ENCODE assay signal across 12 cellular contexts in the genomic region with DNA sequence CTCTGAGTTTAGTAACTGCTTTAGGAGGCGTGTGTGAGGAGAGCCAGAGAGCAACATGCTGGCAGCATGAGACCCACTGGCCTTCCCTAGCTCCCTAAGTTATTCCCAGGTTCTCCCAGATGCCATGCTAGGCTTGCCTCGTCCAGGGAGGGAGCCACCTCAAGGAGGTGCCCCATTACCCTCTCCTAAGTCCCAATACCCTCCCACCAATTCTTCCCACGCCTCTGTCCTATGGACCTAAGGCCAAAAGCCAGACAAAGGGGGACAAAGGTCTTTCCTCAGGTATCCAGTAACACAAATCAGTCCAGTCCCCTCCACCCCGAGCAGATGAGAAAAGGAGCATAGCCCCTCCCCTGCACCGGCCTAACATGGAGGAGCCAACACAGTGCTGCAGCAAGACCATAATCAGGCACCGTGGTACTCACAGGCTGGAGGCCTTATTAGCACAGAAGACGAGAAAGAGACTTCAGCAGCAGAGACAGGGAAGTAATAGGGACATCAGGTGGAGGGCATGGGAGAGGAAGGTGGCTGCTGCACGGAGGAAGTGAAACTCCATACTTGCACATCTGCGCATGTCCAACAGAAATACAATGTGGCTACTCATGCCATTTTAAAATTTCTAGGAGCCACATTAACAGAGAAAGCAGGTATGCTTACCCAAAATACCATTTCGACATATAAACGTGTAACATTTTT. TPM values are rescaled to one million over a fixed set of nuclear protein-coding genes. Genes with fewer than 3 reads are reported as not detected.
A peak's percentile ranks its signal among the peaks of the same experiment; 100 is the strongest.
DNase-seq lines count a peak whose midpoint lies in the region; ATAC-seq lines count a peak whose summit lies in the region.
"Had no signal": no experiment of that assay in that cellular context is flagged by ENCODE, and none has a peak within 500 bp of the region (broad histone marks: within the 10 kb centered on the region; RNA-seq: fewer than 3 reads in every experiment).

No MANE protein-coding gene starts in this region.

- DNase-seq in activated T-cell treated with anti-CD3 and anti-CD28 coated beads, Interleukin-2, amount 50 U/mL, for 4 hours, result no peak
- no peak for DNase-seq in activated T-cell treated with anti-CD3 and anti-CD28 coated beads, Interleukin-2, amount 50 U/mL, for 1 hour
- DNase-seq in activated naive CD8-positive, alpha-beta T cell treated with anti-CD3 and anti-CD28 coated beads for 36 hours, result no peak
- peak; percentile 56 for DNase-seq in stimulated activated naive B cell treated with anti-CD40 and anti-IgM and Interleukin-4, amounts not matched to agents 10 μg/mL and 1 μg/mL and 100 μg/mL, for 72 hours
- no peak for DNase-seq in DMS114 treated with DMSO at 0.1 percent for 48 hours (lab: John Stamatoyannopoulos, UW; ENCODE audit: unreplicated experiment)
- DNase-seq in cerebellar nuclear complex (lab: John Stamatoyannopoulos, UW), result no peak
- DNase-seq: amygdala, mammary epithelial cell, NCI-H2029 treated with DMSO at 0.1 percent for 48 hours had no signal

- peak overlapping the region; percentile 25 for H3K27ac Mint-ChIP-seq in activated naive CD8-positive, alpha-beta T cell treated with anti-CD3 and anti-CD28 coated beads for 36 hours
- H3K27ac Mint-ChIP-seq in stimulated activated naive B cell treated with anti-CD40 and anti-IgM and Interleukin-4, amounts not matched to agents 10 μg/mL and 1 μg/mL and 100 μg/mL, for 72 hours, result peak overlapping the region; percentile 38

- H3K36me3 Mint-ChIP-seq in activated T-cell treated with anti-CD3 and anti-CD28 coated beads, Interleukin-2, amount 50 U/mL, for 4 hours (ENCODE audit: insufficient read depth), result no peaks in the 10 kb centered on the region
- peaks cover 5% of the 10 kb centered on the region for H3K36me3 Mint-ChIP-seq in activated naive CD8-positive, alpha-beta T cell treated with anti-CD3 and anti-CD28 coated beads for 36 hours
- H3K36me3 Mint-ChIP-seq in stimulated activated naive B cell treated with anti-CD40 and anti-IgM and Interleukin-4, amounts not matched to agents 10 μg/mL and 1 μg/mL and 100 μg/mL, for 72 hours, result peaks cover 0 to 7% of the 10 kb centered on the region in 2 donors

- no peak for ATAC-seq in activated T-cell treated with anti-CD3 and anti-CD28 coated beads, Interleukin-2, amount 50 U/mL, for 4 hours
- ATAC-seq in HG03354 (IDR thresholded peaks at IDR 0.05; ENCODE audit: poor library complexity, severe bottlenecking, unreplicated experiment) (peak; percentile 47), HG03469 (IDR thresholded peaks at IDR 0.05; ENCODE audit: unreplicated experiment) (no peak)
- peak; percentile 83 to 84 for ATAC-seq in stimulated activated naive B cell treated with anti-CD40 and anti-IgM and Interleukin-4, amounts not matched to agents 10 μg/mL and 1 μg/mL and 100 μg/mL, for 72 hours (replicated peaks)

- peak overlapping the region; percentile 29 for H3K4me3 Mint-ChIP-seq in activated T-cell treated with anti-CD3 and anti-CD28 coated beads, Interleukin-2, amount 50 U/mL, for 4 hours
- H3K4me3 Mint-ChIP-seq in activated naive CD8-positive, alpha-beta T cell treated with anti-CD3 and anti-CD28 coated beads for 36 hours, result no peak overlapping the region
- peak overlapping the region; percentile 65 to 67 for H3K4me3 Mint-ChIP-seq in stimulated activated naive B cell treated with anti-CD40 and anti-IgM and Interleukin-4, amounts not matched to agents 10 μg/mL and 1 μg/mL and 100 μg/mL, for 72 hours

- H3K9me3 Mint-ChIP-seq in activated T-cell treated with anti-CD3 and anti-CD28 coated beads, Interleukin-2, amount 50 U/mL, for 4 hours, result no peaks in the 10 kb centered on the region
- no peaks in the 10 kb centered on the region for H3K9me3 Mint-ChIP-seq in activated naive CD8-positive, alpha-beta T cell treated with anti-CD3 and anti-CD28 coated beads for 36 hours
- H3K9me3 Mint-ChIP-seq in stimulated activated naive B cell treated with anti-CD40 and anti-IgM and Interleukin-4, amounts not matched to agents 10 μg/mL and 1 μg/mL and 100 μg/mL, for 72 hours, result no peaks in the 10 kb centered on the region

- peaks cover 96% of the 10 kb centered on the region for H3K4me1 Mint-ChIP-seq in activated T-cell treated with anti-CD3 and anti-CD28 coated beads, Interleukin-2, amount 50 U/mL, for 4 hours (ENCODE audit: low read depth)
- peaks cover 95% of the 10 kb centered on the region for H3K4me1 Mint-ChIP-seq in activated naive CD8-positive, alpha-beta T cell treated with anti-CD3 and anti-CD28 coated beads for 36 hours
- H3K4me1 Mint-ChIP-seq in stimulated activated naive B cell treated with anti-CD40 and anti-IgM and Interleukin-4, amounts not matched to agents 10 μg/mL and 1 μg/mL and 100 μg/mL, for 72 hours, result peaks cover 68 to 96% of the 10 kb centered on the region in 2 donors

- H3K27me3 Mint-ChIP-seq in activated T-cell treated with anti-CD3 and anti-CD28 coated beads, Interleukin-2, amount 50 U/mL, for 4 hours (ENCODE audit: low read depth), result no peaks in the 10 kb centered on the region
- H3K27me3 Mint-ChIP-seq in activated naive CD8-positive, alpha-beta T cell treated with anti-CD3 and anti-CD28 coated beads for 36 hours, result no peaks in the 10 kb centered on the region
- no peaks in the 10 kb centered on the region for H3K27me3 Mint-ChIP-seq in stimulated activated naive B cell treated with anti-CD40 and anti-IgM and Interleukin-4, amounts not matched to agents 10 μg/mL and 1 μg/mL and 100 μg/mL, for 72 hours

RNA-seq across cellular contexts. Expression of a gene that starts 46.3 kb away (rescaled TPM):
- total RNA-seq in activated T-cell treated with anti-CD3 and anti-CD28 coated beads, Interleukin-2, amount 50 U/mL, for 4 hours, result 100 to 1,000 TPM; 102 to 113 (median 112) TPM
- 100 to 1,000 TPM; 110 to 113 TPM for total RNA-seq in activated naive CD8-positive, alpha-beta T cell treated with anti-CD3 and anti-CD28 coated beads for 36 hours

RNA-seq across cellular contexts. Expression of a gene that starts 53.8 kb away (rescaled TPM):
- under 1 TPM in 1 of 3 donors, not detected in 2; 0.29 TPM for total RNA-seq in activated T-cell treated with anti-CD3 and anti-CD28 coated beads, Interleukin-2, amount 50 U/mL, for 4 hours
- total RNA-seq in activated naive CD8-positive, alpha-beta T cell treated with anti-CD3 and anti-CD28 coated beads for 36 hours, result not detected
- total RNA-seq: temporal lobe had no signal

Comparison
In these comparisons a context has a peak if more than half of its experiments do, and no peak if none do; other contexts are left out.
1. ATAC-seq: peak in HG03354 (single experiment) and stimulated activated naive B cell treated with anti-CD40 and anti-IgM and Interleukin-4, amounts not matched to agents 10 μg/mL and 1 μg/mL and 100 μg/mL, for 72 hours (2 of 2); none in activated T-cell treated with anti-CD3 and anti-CD28 coated beads, Interleukin-2, amount 50 U/mL, for 4 hours (0 of 2) and HG03469 (single experiment).